ENCODE assay signal across 1 cellular context in the genomic region with DNA sequence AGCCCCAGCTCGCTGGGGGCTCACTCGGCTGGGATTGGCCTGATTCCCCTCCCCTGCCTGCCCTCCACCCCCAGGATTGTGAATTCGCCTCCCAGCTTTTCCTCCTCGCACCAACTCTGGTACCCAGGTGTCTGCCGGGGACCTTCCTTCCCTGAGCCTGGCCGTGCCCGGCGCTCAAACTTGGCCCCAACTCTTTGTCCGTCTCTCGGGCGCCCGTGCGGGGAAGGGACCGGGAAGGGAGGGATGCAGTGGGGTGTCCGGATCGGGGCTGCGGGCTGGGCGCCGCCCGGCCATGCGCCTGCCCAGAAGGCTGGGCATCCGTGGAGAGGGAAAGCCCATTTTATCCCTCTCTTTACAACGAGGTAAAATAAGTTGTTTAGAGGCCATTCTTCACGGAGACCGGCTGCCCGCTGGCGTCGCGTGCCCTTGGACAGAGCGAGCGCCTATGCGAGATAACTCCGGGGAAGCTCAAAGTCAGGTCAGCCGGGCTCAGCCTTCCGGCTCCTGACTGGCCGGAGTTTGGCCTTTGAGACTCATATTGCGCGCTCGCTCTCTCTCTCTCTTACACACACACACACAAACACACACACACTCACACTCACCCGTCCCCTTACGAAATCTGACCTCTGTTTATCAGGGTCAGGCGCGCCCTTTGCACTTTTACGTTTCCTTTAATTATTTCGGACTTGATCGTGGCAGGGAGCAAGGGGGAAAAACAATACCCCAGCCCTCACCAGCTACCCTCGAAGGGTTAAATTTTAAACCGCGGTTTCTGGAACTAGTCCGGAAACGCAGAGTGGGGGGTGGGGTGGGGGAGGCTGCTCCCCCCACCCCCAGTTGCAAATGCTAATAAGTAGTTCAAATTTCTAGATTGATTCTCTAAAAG.
A peak's percentile ranks its signal among the peaks of the same experiment; 100 is the strongest.
TF ChIP-seq lines count a peak whose summit lies in the region.

No MANE protein-coding gene starts in this region.

TF ChIP-seq in HEK293, 187 proteins besides CTCF, POLR2A, EP300 and RAD21 (continued from another document and continues in another):
- TF ChIP-seq, protein P1, sequence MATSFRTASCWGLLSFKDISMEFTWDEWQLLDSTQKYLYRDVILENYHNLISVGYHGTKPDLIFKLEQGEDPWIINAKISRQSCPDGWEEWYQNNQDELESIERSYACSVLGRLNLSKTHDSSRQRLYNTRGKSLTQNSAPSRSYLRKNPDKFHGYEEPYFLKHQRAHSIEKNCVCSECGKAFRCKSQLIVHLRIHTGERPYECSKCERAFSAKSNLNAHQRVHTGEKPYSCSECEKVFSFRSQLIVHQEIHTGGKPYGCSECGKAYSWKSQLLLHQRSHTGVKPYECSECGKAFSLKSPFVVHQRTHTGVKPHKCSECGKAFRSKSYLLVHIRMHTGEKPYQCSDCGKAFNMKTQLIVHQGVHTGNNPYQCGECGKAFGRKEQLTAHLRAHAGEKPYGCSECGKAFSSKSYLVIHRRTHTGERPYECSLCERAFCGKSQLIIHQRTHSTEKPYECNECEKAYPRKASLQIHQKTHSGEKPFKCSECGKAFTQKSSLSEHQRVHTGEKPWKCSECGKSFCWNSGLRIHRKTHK (tag by site-specific recombination; IDR thresholded peaks at IDR 0.05): no peak
- TF ChIP-seq ZNF335 (tag by site-specific recombination; conservative IDR thresholded peaks at IDR 0.05) (peak; percentile 87), ZNF521 (tag by site-specific recombination; IDR thresholded peaks at IDR 0.05) (no peak), ZXDB (tag by site-specific recombination; IDR thresholded peaks at IDR 0.05) (peak; percentile 4), ZNF626 (tag by site-specific recombination; IDR thresholded peaks at IDR 0.05) (no peak), SETDB1 (IDR thresholded peaks at IDR 0.05; ENCODE audit: insufficient read length, low read length) (no peak), ZNF544 (tag by site-specific recombination; IDR thresholded peaks at IDR 0.05) (no peak), ZNF302 (tag by site-specific recombination; IDR thresholded peaks at IDR 0.05; ENCODE audit: low read depth) (no peak), SP2 (tag by site-specific recombination; IDR thresholded peaks at IDR 0.05) (peak; percentile 35; the same call in 1 of the 2 replicates), ZNF792 (tag by site-specific recombination; IDR thresholded peaks at IDR 0.05) (no peak), ZBTB20 (tag by site-specific recombination; IDR thresholded peaks at IDR 0.05) (peak; percentile 54), ZNF202 (tag by site-specific recombination; IDR thresholded peaks at IDR 0.05; ENCODE audit: borderline replicate concordance) (no peak), ZNF248 (tag by site-specific recombination; IDR thresholded peaks at IDR 0.05) (no peak), GLI2 (tag by site-specific recombination; IDR thresholded peaks at IDR 0.05; ENCODE audit: borderline replicate concordance, low read depth) (no peak), ZNF707 (tag by site-specific recombination; IDR thresholded peaks at IDR 0.05) (no peak), KLF1 (tag by site-specific recombination; IDR thresholded peaks at IDR 0.05) (no peak), ZNF133 (tag by site-specific recombination; IDR thresholded peaks at IDR 0.05) (no peak), ZNF426 (tag by site-specific recombination; IDR thresholded peaks at IDR 0.05) (no peak), ZNF184 (tag by site-specific recombination; IDR thresholded peaks at IDR 0.05) (no peak), YY2 (tag by site-specific recombination; IDR thresholded peaks at IDR 0.05) (no peak), ZNF514 (tag by site-specific recombination; IDR thresholded peaks at IDR 0.05) (no peak), ZSCAN16 (tag by site-specific recombination; IDR thresholded peaks at IDR 0.05) (no peak), ZNF10 (tag by site-specific recombination; IDR thresholded peaks at IDR 0.05) (0 out of 2 replicates have a peak, but pooled peaks have one; percentile 8), ZNF571 (tag by site-specific recombination; IDR thresholded peaks at IDR 0.05) (no peak), ZNF670 (tag by site-specific recombination; IDR thresholded peaks at IDR 0.05; ENCODE audit: low read depth) (no peak), YY1 (tag by site-specific recombination; IDR thresholded peaks at IDR 0.05) (no peak), ZNF654 (tag by site-specific recombination; IDR thresholded peaks at IDR 0.05; ENCODE audit: low read depth) (no peak), ZEB2 (tag by site-specific recombination; IDR thresholded peaks at IDR 0.05) (no peak), ZNF19 (tag by site-specific recombination; IDR thresholded peaks at IDR 0.05; ENCODE audit: low read depth) (no peak), ZNF623 (tag by site-specific recombination; IDR thresholded peaks at IDR 0.05) (no peak), ZNF16 (tag by site-specific recombination; IDR thresholded peaks at IDR 0.05; ENCODE audit: low read depth) (no peak), ZNF140 (tag by site-specific recombination; IDR thresholded peaks at IDR 0.05) (no peak), FEZF1 (tag by site-specific recombination; IDR thresholded peaks at IDR 0.05) (peak; percentile 26; the same call in 1 of the 2 replicates)
- TF ChIP-seq, protein P2, sequence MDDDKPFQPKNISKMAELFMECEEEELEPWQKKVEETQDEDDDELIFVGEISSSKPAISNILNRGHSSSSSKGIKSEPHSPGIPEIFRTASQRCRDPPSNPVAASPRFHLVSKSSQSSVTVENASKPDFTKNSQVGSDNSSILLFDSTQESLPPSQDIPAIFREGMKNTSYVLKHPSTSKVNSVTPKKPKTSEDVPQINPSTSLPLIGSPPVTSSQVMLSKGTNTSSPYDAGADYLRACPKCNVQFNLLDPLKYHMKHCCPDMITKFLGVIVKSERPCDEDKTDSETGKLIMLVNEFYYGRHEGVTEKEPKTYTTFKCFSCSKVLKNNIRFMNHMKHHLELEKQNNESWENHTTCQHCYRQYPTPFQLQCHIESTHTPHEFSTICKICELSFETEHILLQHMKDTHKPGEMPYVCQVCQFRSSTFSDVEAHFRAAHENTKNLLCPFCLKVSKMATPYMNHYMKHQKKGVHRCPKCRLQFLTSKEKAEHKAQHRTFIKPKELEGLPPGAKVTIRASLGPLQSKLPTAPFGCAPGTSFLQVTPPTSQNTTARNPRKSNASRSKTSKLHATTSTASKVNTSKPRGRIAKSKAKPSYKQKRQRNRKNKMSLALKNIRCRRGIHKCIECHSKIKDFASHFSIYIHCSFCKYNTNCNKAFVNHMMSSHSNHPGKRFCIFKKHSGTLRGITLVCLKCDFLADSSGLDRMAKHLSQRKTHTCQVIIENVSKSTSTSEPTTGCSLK (tag by site-specific recombination; IDR thresholded peaks at IDR 0.05): no peak
- TF ChIP-seq, protein P3, sequence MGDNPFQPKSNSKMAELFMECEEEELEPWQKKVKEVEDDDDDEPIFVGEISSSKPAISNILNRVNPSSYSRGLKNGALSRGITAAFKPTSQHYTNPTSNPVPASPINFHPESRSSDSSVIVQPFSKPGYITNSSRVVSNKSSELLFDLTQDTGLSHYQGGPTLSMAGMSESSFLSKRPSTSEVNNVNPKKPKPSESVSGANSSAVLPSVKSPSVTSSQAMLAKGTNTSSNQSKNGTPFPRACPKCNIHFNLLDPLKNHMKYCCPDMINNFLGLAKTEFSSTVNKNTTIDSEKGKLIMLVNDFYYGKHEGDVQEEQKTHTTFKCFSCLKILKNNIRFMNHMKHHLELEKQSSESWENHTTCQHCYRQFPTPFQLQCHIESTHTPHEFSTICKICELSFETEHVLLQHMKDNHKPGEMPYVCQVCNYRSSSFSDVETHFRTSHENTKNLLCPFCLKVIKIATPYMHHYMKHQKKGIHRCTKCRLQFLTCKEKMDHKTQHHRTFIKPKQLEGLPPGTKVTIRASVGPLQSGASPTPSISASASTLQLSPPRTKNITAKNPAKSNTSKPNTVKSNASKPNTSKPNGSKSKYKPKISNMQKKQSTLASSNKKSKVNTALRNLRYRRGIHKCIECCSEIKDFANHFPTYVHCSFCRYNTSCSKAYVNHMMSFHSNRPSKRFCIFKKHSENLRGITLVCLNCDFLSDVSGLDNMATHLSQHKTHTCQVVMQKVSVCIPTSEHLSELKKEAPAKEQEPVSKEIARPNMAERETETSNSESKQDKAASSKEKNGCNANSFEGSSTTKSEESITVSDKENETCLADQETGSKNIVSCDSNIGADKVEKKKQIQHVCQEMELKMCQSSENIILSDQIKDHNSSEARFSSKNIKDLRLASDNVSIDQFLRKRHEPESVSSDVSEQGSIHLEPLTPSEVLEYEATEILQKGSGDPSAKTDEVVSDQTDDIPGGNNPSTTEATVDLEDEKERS (tag by site-specific recombination; IDR thresholded peaks at IDR 0.05): no peak
- TF ChIP-seq, protein P4, sequence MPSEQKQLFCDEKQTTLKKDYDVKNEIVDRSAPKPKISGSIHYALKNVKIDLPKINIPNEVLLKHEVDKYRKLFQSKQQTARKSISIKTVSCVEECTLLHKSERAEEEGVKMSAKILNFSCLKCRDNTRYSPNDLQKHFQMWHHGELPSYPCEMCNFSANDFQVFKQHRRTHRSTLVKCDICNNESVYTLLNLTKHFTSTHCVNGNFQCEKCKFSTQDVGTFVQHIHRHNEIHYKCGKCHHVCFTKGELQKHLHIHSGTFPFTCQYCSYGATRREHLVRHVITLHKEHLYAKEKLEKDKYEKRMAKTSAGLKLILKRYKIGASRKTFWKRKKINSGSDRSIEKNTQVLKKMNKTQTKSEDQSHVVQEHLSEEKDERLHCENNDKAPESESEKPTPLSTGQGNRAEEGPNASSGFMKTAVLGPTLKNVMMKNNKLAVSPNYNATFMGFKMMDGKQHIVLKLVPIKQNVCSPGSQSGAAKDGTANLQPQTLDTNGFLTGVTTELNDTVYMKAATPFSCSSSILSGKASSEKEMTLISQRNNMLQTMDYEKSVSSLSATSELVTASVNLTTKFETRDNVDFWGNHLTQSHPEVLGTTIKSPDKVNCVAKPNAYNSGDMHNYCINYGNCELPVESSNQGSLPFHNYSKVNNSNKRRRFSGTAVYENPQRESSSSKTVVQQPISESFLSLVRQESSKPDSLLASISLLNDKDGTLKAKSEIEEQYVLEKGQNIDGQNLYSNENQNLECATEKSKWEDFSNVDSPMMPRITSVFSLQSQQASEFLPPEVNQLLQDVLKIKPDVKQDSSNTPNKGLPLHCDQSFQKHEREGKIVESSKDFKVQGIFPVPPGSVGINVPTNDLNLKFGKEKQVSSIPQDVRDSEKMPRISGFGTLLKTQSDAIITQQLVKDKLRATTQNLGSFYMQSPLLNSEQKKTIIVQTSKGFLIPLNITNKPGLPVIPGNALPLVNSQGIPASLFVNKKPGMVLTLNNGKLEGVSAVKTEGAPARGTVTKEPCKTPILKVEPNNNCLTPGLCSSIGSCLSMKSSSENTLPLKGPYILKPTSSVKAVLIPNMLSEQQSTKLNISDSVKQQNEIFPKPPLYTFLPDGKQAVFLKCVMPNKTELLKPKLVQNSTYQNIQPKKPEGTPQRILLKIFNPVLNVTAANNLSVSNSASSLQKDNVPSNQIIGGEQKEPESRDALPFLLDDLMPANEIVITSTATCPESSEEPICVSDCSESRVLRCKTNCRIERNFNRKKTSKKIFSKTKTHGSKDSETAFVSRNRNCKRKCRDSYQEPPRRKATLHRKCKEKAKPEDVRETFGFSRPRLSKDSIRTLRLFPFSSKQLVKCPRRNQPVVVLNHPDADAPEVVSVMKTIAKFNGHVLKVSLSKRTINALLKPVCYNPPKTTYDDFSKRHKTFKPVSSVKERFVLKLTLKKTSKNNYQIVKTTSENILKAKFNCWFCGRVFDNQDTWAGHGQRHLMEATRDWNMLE (tag by site-specific recombination; conservative IDR thresholded peaks at IDR 0.05; ENCODE audit: low read depth): no peak
- TF ChIP-seq, protein P5, sequence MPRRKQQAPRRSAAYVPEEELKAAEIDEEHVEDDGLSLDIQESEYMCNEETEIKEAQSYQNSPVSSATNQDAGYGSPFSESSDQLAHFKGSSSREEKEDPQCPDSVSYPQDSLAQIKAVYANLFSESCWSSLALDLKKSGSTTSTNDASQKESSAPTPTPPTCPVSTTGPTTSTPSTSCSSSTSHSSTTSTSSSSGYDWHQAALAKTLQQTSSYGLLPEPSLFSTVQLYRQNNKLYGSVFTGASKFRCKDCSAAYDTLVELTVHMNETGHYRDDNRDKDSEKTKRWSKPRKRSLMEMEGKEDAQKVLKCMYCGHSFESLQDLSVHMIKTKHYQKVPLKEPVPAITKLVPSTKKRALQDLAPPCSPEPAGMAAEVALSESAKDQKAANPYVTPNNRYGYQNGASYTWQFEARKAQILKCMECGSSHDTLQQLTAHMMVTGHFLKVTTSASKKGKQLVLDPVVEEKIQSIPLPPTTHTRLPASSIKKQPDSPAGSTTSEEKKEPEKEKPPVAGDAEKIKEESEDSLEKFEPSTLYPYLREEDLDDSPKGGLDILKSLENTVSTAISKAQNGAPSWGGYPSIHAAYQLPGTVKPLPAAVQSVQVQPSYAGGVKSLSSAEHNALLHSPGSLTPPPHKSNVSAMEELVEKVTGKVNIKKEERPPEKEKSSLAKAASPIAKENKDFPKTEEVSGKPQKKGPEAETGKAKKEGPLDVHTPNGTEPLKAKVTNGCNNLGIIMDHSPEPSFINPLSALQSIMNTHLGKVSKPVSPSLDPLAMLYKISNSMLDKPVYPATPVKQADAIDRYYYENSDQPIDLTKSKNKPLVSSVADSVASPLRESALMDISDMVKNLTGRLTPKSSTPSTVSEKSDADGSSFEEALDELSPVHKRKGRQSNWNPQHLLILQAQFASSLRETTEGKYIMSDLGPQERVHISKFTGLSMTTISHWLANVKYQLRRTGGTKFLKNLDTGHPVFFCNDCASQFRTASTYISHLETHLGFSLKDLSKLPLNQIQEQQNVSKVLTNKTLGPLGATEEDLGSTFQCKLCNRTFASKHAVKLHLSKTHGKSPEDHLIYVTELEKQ (tag by site-specific recombination; IDR thresholded peaks at IDR 0.05; ENCODE audit: borderline replicate concordance): 0 out of 2 replicates have a peak, but pooled peaks have one; percentile 21
- TF ChIP-seq, protein P6, sequence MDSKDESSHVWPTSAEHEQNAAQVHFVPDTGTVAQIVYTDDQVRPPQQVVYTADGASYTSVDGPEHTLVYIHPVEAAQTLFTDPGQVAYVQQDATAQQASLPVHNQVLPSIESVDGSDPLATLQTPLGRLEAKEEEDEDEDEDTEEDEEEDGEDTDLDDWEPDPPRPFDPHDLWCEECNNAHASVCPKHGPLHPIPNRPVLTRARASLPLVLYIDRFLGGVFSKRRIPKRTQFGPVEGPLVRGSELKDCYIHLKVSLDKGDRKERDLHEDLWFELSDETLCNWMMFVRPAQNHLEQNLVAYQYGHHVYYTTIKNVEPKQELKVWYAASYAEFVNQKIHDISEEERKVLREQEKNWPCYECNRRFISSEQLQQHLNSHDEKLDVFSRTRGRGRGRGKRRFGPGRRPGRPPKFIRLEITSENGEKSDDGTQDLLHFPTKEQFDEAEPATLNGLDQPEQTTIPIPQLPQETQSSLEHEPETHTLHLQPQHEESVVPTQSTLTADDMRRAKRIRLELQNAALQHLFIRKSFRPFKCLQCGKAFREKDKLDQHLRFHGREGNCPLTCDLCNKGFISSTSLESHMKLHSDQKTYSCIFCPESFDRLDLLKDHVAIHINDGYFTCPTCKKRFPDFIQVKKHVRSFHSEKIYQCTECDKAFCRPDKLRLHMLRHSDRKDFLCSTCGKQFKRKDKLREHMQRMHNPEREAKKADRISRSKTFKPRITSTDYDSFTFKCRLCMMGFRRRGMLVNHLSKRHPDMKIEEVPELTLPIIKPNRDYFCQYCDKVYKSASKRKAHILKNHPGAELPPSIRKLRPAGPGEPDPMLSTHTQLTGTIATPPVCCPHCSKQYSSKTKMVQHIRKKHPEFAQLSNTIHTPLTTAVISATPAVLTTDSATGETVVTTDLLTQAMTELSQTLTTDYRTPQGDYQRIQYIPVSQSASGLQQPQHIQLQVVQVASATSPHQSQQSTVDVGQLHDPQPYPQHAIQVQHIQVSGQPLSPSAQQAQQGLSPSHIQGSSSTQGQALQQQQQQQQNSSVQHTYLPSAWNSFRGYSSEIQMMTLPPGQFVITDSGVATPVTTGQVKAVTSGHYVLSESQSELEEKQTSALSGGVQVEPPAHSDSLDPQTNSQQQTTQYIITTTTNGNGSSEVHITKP (tag by site-specific recombination; IDR thresholded peaks at IDR 0.05): peak; percentile 9
